In genomic region chrX:46263494-46263893, GRCh38 we compare ENCODE assay signal across 17 cellular contexts.
"Had no signal": no experiment of that assay in that cellular context is flagged by ENCODE, and none has a peak within 500 bp of the region (broad histone marks: within the 10 kb centered on the region; RNA-seq: fewer than 3 reads in every experiment).

No MANE protein-coding gene starts in this region.

- H3K36me3 Mint-ChIP-seq: activated naive CD4-positive, alpha-beta T cell treated with anti-CD3 and anti-CD28 coated beads, Interleukin-2, amount 10 ng/mL, durations not matched to agents 7 days and 5 days; immature natural killer cell; naive thymus-derived CD8-positive, alpha-beta T cell; stimulated activated naive B cell treated with anti-CD40 and anti-IgM and Interleukin-4, amounts not matched to agents 10 μg/mL and 1 μg/mL and 100 μg/mL, for 72 hours; WTC11 had no signal

- H3K36me3 ChIP-seq: right atrium auricular region, thyroid gland, uterus had no signal

- H3K9me3 ChIP-seq: right atrium auricular region, thyroid gland, uterus had no signal

- DNase-seq: activated CD4-positive, alpha-beta T cell treated with anti-CD3 and anti-CD28 coated beads for 4 hours; activated CD8-positive, alpha-beta memory T cell treated with anti-CD3 and anti-CD28 coated beads, Interleukin-2, amount 50 U/mL, for 48 hours; activated CD8-positive, alpha-beta T cell treated with anti-CD3 and anti-CD28 coated beads, Interleukin-2, amount 10 ng/mL, durations not matched to agents 7 days and 5 days; activated naive CD4-positive, alpha-beta T cell treated with anti-CD3 and anti-CD28 coated beads, Interleukin-2, amount 10 ng/mL, durations not matched to agents 7 days and 5 days; immature natural killer cell; left cardiac atrium; naive thymus-derived CD8-positive, alpha-beta T cell; stimulated activated CD4-positive, alpha-beta T cell treated with anti-CD3 and anti-CD28 coated beads, Interleukin-15, amount 100 ng/mL, for 24 hours; stimulated activated CD4-positive, alpha-beta T cell treated with anti-CD3 and anti-CD28 coated beads, Interleukin-4, amount 100 ng/mL, for 1 hour; stimulated activated naive B cell treated with anti-CD40 and anti-IgM and Interleukin-4, amounts not matched to agents 10 μg/mL and 1 μg/mL and 100 μg/mL, for 72 hours; T-helper 17 cell; thyroid gland; uterus had no signal

- H3K4me3 ChIP-seq: right atrium auricular region, thyroid gland, uterus had no signal

- H3K9me3 Mint-ChIP-seq: activated naive CD4-positive, alpha-beta T cell treated with anti-CD3 and anti-CD28 coated beads, Interleukin-2, amount 10 ng/mL, durations not matched to agents 7 days and 5 days; immature natural killer cell; stimulated activated naive B cell treated with anti-CD40 and anti-IgM and Interleukin-4, amounts not matched to agents 10 μg/mL and 1 μg/mL and 100 μg/mL, for 72 hours; WTC11 had no signal

- H3K27ac Mint-ChIP-seq: activated CD8-positive, alpha-beta T cell treated with anti-CD3 and anti-CD28 coated beads, Interleukin-2, amount 10 ng/mL, durations not matched to agents 7 days and 5 days; activated naive CD4-positive, alpha-beta T cell treated with anti-CD3 and anti-CD28 coated beads, Interleukin-2, amount 10 ng/mL, durations not matched to agents 7 days and 5 days; immature natural killer cell; stimulated activated naive B cell treated with anti-CD40 and anti-IgM and Interleukin-4, amounts not matched to agents 10 μg/mL and 1 μg/mL and 100 μg/mL, for 72 hours; T-helper 17 cell; WTC11 had no signal

- H3K4me1 Mint-ChIP-seq: activated naive CD4-positive, alpha-beta T cell treated with anti-CD3 and anti-CD28 coated beads, Interleukin-2, amount 10 ng/mL, durations not matched to agents 7 days and 5 days; immature natural killer cell; naive thymus-derived CD8-positive, alpha-beta T cell; stimulated activated naive B cell treated with anti-CD40 and anti-IgM and Interleukin-4, amounts not matched to agents 10 μg/mL and 1 μg/mL and 100 μg/mL, for 72 hours; T-helper 17 cell had no signal

- H3K27me3 Mint-ChIP-seq: activated naive CD4-positive, alpha-beta T cell treated with anti-CD3 and anti-CD28 coated beads, Interleukin-2, amount 10 ng/mL, durations not matched to agents 7 days and 5 days; T-helper 17 cell had no signal

- H3K4me3 Mint-ChIP-seq: activated CD8-positive, alpha-beta T cell treated with anti-CD3 and anti-CD28 coated beads, Interleukin-2, amount 10 ng/mL, durations not matched to agents 7 days and 5 days; activated naive CD4-positive, alpha-beta T cell treated with anti-CD3 and anti-CD28 coated beads, Interleukin-2, amount 10 ng/mL, durations not matched to agents 7 days and 5 days; immature natural killer cell; naive thymus-derived CD8-positive, alpha-beta T cell; stimulated activated naive B cell treated with anti-CD40 and anti-IgM and Interleukin-4, amounts not matched to agents 10 μg/mL and 1 μg/mL and 100 μg/mL, for 72 hours; T-helper 17 cell; WTC11 had no signal

- ATAC-seq: activated CD8-positive, alpha-beta T cell treated with anti-CD3 and anti-CD28 coated beads, Interleukin-2, amount 10 ng/mL, durations not matched to agents 7 days and 5 days; foreskin keratinocyte; left cardiac atrium; naive thymus-derived CD8-positive, alpha-beta T cell; stimulated activated naive B cell treated with anti-CD40 and anti-IgM and Interleukin-4, amounts not matched to agents 10 μg/mL and 1 μg/mL and 100 μg/mL, for 72 hours; T-helper 17 cell; WTC11 had no signal

- H3K4me1 ChIP-seq: parathyroid adenoma, right atrium auricular region, thyroid gland, uterus had no signal
